ENCODE assay signal across 16 cellular contexts in the genomic region with DNA sequence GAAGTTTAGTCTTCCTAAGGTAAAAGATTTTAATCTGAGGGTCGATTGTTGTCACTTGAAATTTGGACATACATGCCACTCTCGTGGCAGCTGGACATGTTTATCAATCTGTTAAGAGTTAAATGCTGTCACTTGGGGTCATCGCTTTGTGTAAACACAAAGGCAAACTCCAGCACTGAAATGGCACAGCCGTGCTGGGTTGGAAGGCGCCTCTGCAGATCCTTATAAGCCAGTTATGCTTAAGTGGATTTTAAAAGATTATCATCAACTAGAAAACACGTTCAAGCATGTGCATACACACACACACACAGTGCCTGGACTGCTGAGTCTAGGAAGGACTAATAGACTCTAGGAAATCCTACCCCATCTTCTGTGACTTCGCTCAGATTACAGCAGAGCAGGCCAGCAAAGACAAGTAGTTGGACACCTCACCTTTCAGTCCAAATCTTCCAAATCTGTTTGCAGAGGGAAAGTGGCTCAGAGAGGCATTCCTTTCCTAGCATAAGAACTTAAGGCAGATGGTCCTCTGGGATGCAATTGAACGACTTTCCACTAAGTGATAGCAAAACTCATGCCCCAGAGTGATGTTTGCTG.
"Had no signal": no experiment of that assay in that cellular context is flagged by ENCODE, and none has a peak within 500 bp of the region (broad histone marks: within the 10 kb centered on the region; RNA-seq: fewer than 3 reads in every experiment).

No MANE protein-coding gene starts in this region.

- H3K4me1 ChIP-seq: upper lobe of left lung had no signal

- H3K9me3 ChIP-seq: body of pancreas, neutrophil, upper lobe of left lung had no signal

- H3K27ac ChIP-seq: body of pancreas, neutrophil, upper lobe of left lung had no signal

- H3K4me3 ChIP-seq: body of pancreas, lung, upper lobe of left lung had no signal

- DNase-seq: activated CD4-positive, alpha-beta memory T cell treated with anti-CD3 and anti-CD28 coated beads for 36 hours; activated effector memory CD4-positive, alpha-beta T cell treated with anti-CD3 and anti-CD28 coated beads, Interleukin-2, amount 50 U/mL, for 16 hours; activated T-cell treated with anti-CD3 and anti-CD28 coated beads, Interleukin-2, amount 50 U/mL, for 4 hours; amniotic stem cell; body of pancreas; immature natural killer cell; naive thymus-derived CD8-positive, alpha-beta T cell; posterior cingulate gyrus; stimulated activated CD4-positive, alpha-beta T cell treated with anti-CD3 and anti-CD28 coated beads, Interleukin-2, amount 100 ng/mL, for 48 hours; stimulated activated naive CD4-positive, alpha-beta T cell treated with Interleukin-2 at 50 U/mL for 16 hours; T1000; upper lobe of left lung had no signal

- H3K36me3 ChIP-seq: neutrophil, upper lobe of left lung had no signal

- ATAC-seq: activated naive CD4-positive, alpha-beta T cell treated with anti-CD3 and anti-CD28 coated beads, Interleukin-2, amount 50 U/mL, for 72 hours; activated T-cell treated with anti-CD3 and anti-CD28 coated beads, Interleukin-2, amount 50 U/mL, for 4 hours; body of pancreas; naive thymus-derived CD8-positive, alpha-beta T cell; sciatic nerve had no signal

- H3K27me3 ChIP-seq: body of pancreas had no signal
